In the genomic region with DNA sequence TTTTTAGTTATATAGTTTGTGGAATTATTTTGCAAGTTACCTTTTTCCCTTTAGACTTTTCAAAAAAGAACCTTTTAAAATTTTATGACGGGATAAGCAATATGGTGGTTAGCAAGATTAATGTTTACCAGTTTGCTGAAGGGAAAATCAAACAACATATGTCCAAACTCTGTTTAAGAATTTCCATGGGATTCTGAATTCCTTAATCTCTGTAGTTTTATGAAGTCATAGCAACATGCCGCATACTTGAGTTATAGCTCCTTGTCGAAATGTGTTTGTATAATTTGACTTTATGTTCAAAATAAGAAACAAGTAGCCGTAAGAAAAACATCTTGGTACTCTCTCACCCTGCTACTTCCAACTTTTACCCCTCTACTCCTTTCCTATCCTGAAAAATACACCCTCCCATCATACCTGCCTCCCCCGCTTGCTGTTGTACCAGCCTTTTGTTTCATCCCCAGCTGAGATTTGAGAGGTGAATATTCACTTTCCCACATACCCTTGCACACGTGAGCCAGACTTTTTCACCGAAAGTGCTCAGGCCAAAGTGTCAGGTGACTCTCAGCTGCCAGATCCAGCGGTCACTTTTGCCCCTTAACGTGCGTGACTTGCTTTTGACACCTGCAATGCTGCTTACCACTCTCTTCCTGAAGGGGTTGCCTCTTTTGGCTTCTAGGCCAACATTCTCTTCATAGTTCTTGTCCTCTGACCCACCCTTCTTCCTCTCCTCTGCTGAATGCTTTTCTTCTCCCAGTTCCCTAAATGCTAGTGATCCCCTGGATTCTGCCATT, we compare ENCODE assay signal across 1 cellular context.
TF ChIP-seq lines count a peak whose summit lies in the region.

No MANE protein-coding gene starts in this region.

TF ChIP-seq in GM23338, 12 proteins besides CTCF, POLR2A, EP300 and RAD21 (continued from another document):
- TF ChIP-seq, protein P1, sequence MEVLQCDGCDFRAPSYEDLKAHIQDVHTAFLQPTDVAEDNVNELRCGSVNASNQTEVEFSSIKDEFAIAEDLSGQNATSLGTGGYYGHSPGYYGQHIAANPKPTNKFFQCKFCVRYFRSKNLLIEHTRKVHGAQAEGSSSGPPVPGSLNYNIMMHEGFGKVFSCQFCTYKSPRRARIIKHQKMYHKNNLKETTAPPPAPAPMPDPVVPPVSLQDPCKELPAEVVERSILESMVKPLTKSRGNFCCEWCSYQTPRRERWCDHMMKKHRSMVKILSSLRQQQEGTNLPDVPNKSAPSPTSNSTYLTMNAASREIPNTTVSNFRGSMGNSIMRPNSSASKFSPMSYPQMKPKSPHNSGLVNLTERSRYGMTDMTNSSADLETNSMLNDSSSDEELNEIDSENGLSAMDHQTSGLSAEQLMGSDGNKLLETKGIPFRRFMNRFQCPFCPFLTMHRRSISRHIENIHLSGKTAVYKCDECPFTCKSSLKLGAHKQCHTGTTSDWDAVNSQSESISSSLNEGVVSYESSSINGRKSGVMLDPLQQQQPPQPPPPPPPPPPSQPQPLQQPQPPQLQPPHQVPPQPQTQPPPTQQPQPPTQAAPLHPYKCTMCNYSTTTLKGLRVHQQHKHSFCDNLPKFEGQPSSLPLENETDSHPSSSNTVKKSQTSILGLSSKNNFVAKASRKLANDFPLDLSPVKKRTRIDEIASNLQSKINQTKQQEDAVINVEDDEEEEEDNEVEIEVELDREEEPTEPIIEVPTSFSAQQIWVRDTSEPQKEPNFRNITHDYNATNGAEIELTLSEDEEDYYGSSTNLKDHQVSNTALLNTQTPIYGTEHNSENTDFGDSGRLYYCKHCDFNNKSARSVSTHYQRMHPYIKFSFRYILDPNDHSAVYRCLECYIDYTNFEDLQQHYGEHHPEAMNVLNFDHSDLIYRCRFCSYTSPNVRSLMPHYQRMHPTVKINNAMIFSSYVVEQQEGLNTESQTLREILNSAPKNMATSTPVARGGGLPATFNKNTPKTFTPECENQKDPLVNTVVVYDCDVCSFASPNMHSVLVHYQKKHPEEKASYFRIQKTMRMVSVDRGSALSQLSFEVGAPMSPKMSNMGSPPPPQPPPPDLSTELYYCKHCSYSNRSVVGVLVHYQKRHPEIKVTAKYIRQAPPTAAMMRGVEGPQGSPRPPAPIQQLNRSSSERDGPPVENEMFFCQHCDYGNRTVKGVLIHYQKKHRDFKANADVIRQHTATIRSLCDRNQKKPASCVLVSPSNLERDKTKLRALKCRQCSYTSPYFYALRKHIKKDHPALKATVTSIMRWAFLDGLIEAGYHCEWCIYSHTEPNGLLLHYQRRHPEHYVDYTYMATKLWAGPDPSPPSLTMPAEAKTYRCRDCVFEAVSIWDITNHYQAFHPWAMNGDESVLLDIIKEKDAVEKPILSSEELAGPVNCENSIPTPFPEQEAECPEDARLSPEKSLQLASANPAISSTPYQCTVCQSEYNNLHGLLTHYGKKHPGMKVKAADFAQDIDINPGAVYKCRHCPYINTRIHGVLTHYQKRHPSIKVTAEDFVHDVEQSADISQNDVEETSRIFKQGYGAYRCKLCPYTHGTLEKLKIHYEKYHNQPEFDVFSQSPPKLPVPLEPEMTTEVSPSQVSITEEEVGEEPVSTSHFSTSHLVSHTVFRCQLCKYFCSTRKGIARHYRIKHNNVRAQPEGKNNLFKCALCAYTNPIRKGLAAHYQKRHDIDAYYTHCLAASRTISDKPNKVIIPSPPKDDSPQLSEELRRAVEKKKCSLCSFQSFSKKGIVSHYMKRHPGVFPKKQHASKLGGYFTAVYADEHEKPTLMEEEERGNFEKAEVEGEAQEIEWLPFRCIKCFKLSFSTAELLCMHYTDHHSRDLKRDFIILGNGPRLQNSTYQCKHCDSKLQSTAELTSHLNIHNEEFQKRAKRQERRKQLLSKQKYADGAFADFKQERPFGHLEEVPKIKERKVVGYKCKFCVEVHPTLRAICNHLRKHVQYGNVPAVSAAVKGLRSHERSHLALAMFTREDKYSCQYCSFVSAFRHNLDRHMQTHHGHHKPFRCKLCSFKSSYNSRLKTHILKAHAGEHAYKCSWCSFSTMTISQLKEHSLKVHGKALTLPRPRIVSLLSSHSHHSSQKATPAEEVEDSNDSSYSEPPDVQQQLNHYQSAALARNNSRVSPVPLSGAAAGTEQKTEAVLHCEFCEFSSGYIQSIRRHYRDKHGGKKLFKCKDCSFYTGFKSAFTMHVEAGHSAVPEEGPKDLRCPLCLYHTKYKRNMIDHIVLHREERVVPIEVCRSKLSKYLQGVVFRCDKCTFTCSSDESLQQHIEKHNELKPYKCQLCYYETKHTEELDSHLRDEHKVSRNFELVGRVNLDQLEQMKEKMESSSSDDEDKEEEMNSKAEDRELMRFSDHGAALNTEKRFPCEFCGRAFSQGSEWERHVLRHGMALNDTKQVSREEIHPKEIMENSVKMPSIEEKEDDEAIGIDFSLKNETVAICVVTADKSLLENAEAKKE (CRISPR knock-in tag; IDR thresholded peaks at IDR 0.05), result no peak
